1 cellular context compared by ENCODE assay signal in the genomic region with DNA sequence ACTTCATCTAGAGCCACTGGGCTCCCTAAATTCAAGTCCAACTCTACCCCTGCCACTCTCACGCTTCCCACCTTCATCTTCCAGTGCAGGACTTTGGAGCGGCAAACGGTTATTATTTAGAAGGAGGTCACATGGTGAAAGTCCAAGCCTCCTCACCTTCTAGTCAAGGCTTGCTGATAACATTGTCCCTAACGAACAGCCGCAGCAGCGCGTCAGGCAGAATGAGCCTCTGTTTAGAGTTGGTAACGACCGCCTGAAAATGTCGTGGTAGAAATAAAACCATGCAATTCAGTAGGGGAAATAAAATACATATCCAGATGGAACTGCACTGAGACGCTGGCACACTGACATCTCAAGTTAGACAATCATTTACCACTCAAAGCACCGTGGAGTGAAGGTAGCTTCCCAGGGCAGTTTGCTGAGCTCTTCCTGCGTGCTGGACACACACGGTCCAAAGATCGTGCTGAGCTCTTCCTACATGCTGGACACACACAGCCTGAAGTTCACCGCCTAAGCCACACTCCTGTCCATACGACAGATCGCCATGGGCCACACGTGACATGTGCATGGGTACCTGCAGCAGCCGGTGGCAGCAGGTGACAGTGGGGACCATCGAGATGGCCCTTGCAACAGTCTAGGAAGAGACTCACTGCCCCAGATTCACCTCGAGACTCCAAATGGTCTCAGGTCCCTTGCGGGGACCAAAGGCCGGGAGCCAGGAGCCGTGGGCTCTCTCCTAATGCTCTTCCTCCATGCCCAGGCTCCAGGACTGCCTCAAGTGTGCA.
TF ChIP-seq lines count a peak whose summit lies in the region.

No MANE protein-coding gene starts in this region.

TF ChIP-seq in HepG2, 621 proteins besides CTCF, POLR2A, EP300 and RAD21 (continued from another document and continues in another):
- TF ChIP-seq, protein P1, sequence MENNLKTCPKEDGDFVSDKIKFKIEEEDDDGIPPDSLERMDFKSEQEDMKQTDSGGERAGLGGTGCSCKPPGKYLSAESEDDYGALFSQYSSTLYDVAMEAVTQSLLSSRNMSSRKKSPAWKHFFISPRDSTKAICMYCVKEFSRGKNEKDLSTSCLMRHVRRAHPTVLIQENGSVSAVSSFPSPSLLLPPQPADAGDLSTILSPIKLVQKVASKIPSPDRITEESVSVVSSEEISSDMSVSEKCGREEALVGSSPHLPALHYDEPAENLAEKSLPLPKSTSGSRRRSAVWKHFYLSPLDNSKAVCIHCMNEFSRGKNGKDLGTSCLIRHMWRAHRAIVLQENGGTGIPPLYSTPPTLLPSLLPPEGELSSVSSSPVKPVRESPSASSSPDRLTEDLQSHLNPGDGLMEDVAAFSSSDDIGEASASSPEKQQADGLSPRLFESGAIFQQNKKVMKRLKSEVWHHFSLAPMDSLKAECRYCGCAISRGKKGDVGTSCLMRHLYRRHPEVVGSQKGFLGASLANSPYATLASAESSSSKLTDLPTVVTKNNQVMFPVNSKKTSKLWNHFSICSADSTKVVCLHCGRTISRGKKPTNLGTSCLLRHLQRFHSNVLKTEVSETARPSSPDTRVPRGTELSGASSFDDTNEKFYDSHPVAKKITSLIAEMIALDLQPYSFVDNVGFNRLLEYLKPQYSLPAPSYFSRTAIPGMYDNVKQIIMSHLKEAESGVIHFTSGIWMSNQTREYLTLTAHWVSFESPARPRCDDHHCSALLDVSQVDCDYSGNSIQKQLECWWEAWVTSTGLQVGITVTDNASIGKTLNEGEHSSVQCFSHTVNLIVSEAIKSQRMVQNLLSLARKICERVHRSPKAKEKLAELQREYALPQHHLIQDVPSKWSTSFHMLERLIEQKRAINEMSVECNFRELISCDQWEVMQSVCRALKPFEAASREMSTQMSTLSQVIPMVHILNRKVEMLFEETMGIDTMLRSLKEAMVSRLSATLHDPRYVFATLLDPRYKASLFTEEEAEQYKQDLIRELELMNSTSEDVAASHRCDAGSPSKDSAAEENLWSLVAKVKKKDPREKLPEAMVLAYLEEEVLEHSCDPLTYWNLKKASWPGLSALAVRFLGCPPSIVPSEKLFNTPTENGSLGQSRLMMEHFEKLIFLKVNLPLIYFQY (CRISPR knock-in tag; IDR thresholded peaks at IDR 0.05; ENCODE audit: borderline replicate concordance) = no peak
- 0 out of 2 replicates have a peak, but pooled peaks have one; percentile 53 for TF ChIP-seq ZNF776 (CRISPR knock-in tag; IDR thresholded peaks at IDR 0.05)
- TF ChIP-seq SIX4 (CRISPR knock-in tag; IDR thresholded peaks at IDR 0.05) = no peak
- TF ChIP-seq, protein P2, sequence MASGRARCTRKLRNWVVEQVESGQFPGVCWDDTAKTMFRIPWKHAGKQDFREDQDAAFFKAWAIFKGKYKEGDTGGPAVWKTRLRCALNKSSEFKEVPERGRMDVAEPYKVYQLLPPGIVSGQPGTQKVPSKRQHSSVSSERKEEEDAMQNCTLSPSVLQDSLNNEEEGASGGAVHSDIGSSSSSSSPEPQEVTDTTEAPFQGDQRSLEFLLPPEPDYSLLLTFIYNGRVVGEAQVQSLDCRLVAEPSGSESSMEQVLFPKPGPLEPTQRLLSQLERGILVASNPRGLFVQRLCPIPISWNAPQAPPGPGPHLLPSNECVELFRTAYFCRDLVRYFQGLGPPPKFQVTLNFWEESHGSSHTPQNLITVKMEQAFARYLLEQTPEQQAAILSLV (CRISPR knock-in tag; IDR thresholded peaks at IDR 0.05; ENCODE audit: borderline replicate concordance) = peak; percentile 51; the same call in 1 of the 2 replicates
- no peak for TF ChIP-seq ARID2 (CRISPR knock-in tag; IDR thresholded peaks at IDR 0.05; ENCODE audit: borderline replicate concordance)
- no peak for TF ChIP-seq TMF1 (CRISPR knock-in tag; IDR thresholded peaks at IDR 0.05; ENCODE audit: low read depth)
- no peak for TF ChIP-seq HNRNPLL (IDR thresholded peaks at IDR 0.05; ENCODE audit: low read depth, low read length, poor library complexity, severe bottlenecking)
- TF ChIP-seq SOX6 (IDR thresholded peaks at IDR 0.05) = no peak
- TF ChIP-seq SOX6 (CRISPR knock-in tag; IDR thresholded peaks at IDR 0.05) = peak; percentile 59
- TF ChIP-seq HOXD1 (CRISPR knock-in tag; IDR thresholded peaks at IDR 0.05) = no peak
- TF ChIP-seq KDM3A (CRISPR knock-in tag; IDR thresholded peaks at IDR 0.05; ENCODE audit: low read depth) = no peak
- TF ChIP-seq SPEN (CRISPR knock-in tag; IDR thresholded peaks at IDR 0.05; ENCODE audit: low read depth) = peak; percentile 66
- TF ChIP-seq ZFAT (CRISPR knock-in tag; conservative IDR thresholded peaks at IDR 0.05) = no peak
- TF ChIP-seq, protein P3, sequence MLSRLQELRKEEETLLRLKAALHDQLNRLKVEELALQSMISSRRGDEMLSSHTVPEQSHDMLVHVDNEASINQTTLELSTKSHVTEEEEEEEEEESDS (CRISPR knock-in tag; IDR thresholded peaks at IDR 0.05; ENCODE audit: borderline replicate concordance) = no peak
- TF ChIP-seq, protein P4, sequence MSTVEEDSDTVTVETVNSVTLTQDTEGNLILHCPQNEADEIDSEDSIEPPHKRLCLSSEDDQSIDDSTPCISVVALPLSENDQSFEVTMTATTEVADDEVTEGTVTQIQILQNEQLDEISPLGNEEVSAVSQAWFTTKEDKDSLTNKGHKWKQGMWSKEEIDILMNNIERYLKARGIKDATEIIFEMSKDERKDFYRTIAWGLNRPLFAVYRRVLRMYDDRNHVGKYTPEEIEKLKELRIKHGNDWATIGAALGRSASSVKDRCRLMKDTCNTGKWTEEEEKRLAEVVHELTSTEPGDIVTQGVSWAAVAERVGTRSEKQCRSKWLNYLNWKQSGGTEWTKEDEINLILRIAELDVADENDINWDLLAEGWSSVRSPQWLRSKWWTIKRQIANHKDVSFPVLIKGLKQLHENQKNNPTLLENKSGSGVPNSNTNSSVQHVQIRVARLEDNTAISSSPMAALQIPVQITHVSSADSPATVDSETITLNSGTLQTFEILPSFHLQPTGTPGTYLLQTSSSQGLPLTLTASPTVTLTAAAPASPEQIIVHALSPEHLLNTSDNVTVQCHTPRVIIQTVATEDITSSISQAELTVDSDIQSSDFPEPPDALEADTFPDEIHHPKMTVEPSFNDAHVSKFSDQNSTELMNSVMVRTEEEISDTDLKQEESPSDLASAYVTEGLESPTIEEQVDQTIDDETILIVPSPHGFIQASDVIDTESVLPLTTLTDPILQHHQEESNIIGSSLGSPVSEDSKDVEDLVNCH (CRISPR knock-in tag; IDR thresholded peaks at IDR 0.05) = no peak
- TF ChIP-seq, protein P5, sequence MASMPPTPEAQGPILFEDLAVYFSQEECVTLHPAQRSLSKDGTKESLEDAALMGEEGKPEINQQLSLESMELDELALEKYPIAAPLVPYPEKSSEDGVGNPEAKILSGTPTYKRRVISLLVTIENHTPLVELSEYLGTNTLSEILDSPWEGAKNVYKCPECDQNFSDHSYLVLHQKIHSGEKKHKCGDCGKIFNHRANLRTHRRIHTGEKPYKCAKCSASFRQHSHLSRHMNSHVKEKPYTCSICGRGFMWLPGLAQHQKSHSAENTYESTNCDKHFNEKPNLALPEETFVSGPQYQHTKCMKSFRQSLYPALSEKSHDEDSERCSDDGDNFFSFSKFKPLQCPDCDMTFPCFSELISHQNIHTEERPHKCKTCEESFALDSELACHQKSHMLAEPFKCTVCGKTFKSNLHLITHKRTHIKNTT (CRISPR knock-in tag; IDR thresholded peaks at IDR 0.05) = no peak
- no peak for TF ChIP-seq SUZ12 (IDR thresholded peaks at IDR 0.05; ENCODE audit: low read depth, low read length)
- TF ChIP-seq, protein P6, sequence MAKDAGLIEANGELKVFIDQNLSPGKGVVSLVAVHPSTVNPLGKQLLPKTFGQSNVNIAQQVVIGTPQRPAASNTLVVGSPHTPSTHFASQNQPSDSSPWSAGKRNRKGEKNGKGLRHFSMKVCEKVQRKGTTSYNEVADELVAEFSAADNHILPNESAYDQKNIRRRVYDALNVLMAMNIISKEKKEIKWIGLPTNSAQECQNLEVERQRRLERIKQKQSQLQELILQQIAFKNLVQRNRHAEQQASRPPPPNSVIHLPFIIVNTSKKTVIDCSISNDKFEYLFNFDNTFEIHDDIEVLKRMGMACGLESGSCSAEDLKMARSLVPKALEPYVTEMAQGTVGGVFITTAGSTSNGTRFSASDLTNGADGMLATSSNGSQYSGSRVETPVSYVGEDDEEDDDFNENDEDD (CRISPR knock-in tag; IDR thresholded peaks at IDR 0.05; ENCODE audit: borderline replicate concordance) = peak; percentile 33
- peak; percentile 54; the same call in 1 of the 2 replicates for TF ChIP-seq PHF20 (CRISPR knock-in tag; IDR thresholded peaks at IDR 0.05)
- TF ChIP-seq, protein P7, sequence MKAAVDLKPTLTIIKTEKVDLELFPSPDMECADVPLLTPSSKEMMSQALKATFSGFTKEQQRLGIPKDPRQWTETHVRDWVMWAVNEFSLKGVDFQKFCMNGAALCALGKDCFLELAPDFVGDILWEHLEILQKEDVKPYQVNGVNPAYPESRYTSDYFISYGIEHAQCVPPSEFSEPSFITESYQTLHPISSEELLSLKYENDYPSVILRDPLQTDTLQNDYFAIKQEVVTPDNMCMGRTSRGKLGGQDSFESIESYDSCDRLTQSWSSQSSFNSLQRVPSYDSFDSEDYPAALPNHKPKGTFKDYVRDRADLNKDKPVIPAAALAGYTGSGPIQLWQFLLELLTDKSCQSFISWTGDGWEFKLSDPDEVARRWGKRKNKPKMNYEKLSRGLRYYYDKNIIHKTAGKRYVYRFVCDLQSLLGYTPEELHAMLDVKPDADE (CRISPR knock-in tag; IDR thresholded peaks at IDR 0.05) = no peak
- TF ChIP-seq FOXP1 (IDR thresholded peaks at IDR 0.05) = no peak
- TF ChIP-seq FOXP1 (CRISPR knock-in tag; IDR thresholded peaks at IDR 0.05) = no peak; the same call in 1 of the 2 replicates
- TF ChIP-seq, protein P8, sequence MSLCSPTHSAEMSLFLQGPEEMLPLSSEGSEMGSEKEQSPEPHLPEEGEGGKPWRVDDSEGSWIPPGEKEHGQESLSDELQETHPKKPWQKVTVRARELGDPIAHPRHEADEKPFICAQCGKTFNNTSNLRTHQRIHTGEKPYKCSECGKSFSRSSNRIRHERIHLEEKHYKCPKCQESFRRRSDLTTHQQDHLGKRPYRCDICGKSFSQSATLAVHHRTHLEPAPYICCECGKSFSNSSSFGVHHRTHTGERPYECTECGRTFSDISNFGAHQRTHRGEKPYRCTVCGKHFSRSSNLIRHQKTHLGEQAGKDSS (CRISPR knock-in tag; IDR thresholded peaks at IDR 0.05; ENCODE audit: borderline replicate concordance, low read depth) = no peak
- TF ChIP-seq JUND (CRISPR knock-in tag; IDR thresholded peaks at IDR 0.05) = no peak
- peak; percentile 86; the same call in 1 of the 2 replicates for TF ChIP-seq ZSCAN21 (CRISPR knock-in tag; IDR thresholded peaks at IDR 0.05; ENCODE audit: borderline replicate concordance)
- TF ChIP-seq PTBP1 (IDR thresholded peaks at IDR 0.05; ENCODE audit: low read depth, low read length, poor library complexity, severe bottlenecking) = no peak
- no peak for TF ChIP-seq XRCC5 (optimal IDR thresholded peaks at IDR 0.05; ENCODE audit: low read length)
- TF ChIP-seq, protein P9, sequence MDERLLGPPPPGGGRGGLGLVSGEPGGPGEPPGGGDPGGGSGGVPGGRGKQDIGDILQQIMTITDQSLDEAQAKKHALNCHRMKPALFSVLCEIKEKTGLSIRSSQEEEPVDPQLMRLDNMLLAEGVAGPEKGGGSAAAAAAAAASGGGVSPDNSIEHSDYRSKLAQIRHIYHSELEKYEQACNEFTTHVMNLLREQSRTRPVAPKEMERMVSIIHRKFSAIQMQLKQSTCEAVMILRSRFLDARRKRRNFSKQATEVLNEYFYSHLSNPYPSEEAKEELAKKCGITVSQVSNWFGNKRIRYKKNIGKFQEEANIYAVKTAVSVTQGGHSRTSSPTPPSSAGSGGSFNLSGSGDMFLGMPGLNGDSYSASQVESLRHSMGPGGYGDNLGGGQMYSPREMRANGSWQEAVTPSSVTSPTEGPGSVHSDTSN (CRISPR knock-in tag; IDR thresholded peaks at IDR 0.05) = no peak
- TF ChIP-seq ZNF17 (CRISPR knock-in tag; IDR thresholded peaks at IDR 0.05) = no peak
- no peak for TF ChIP-seq FOXJ3 (CRISPR knock-in tag; IDR thresholded peaks at IDR 0.05; ENCODE audit: borderline replicate concordance)
- TF ChIP-seq SP2 (CRISPR knock-in tag; IDR thresholded peaks at IDR 0.05) = no peak
- no peak for TF ChIP-seq XBP1 (CRISPR knock-in tag; IDR thresholded peaks at IDR 0.05)
- TF ChIP-seq, protein P10, sequence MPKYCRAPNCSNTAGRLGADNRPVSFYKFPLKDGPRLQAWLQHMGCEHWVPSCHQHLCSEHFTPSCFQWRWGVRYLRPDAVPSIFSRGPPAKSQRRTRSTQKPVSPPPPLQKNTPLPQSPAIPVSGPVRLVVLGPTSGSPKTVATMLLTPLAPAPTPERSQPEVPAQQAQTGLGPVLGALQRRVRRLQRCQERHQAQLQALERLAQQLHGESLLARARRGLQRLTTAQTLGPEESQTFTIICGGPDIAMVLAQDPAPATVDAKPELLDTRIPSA (CRISPR knock-in tag; IDR thresholded peaks at IDR 0.05; ENCODE audit: borderline replicate concordance) = no peak
- TF ChIP-seq ZNF709 (CRISPR knock-in tag; IDR thresholded peaks at IDR 0.05) = 0 out of 2 replicates have a peak, but pooled peaks have one; percentile 25
- TF ChIP-seq PCBP2 (optimal IDR thresholded peaks at IDR 0.05; ENCODE audit: low read depth, low read length, poor library complexity, severe bottlenecking) = no peak
- no peak for TF ChIP-seq ZMAT3 (CRISPR knock-in tag; conservative IDR thresholded peaks at IDR 0.05)
- TF ChIP-seq BHLHE40 (IDR thresholded peaks at IDR 0.05; ENCODE audit: low read length) = peak; percentile 91
- TF ChIP-seq FOXO1 (CRISPR knock-in tag; IDR thresholded peaks at IDR 0.05) = peak; percentile 28; the same call in 1 of the 2 replicates
- TF ChIP-seq REXO4 (CRISPR knock-in tag; IDR thresholded peaks at IDR 0.05; ENCODE audit: borderline replicate concordance) = no peak
- TF ChIP-seq CHD2 (IDR thresholded peaks at IDR 0.05; ENCODE audit: low read depth, low read length) = no peak
- TF ChIP-seq, protein P11, sequence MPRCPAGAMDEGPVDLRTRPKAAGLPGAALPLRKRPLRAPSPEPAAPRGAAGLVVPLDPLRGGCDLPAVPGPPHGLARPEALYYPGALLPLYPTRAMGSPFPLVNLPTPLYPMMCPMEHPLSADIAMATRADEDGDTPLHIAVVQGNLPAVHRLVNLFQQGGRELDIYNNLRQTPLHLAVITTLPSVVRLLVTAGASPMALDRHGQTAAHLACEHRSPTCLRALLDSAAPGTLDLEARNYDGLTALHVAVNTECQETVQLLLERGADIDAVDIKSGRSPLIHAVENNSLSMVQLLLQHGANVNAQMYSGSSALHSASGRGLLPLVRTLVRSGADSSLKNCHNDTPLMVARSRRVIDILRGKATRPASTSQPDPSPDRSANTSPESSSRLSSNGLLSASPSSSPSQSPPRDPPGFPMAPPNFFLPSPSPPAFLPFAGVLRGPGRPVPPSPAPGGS (CRISPR knock-in tag; IDR thresholded peaks at IDR 0.05) = no peak
- TF ChIP-seq FOXC1 (CRISPR knock-in tag; IDR thresholded peaks at IDR 0.05; ENCODE audit: borderline replicate concordance) = no peak; the same call in 1 of the 2 replicates
- TF ChIP-seq ETV5 (CRISPR knock-in tag; IDR thresholded peaks at IDR 0.05; ENCODE audit: borderline replicate concordance) = peak; percentile 46; the same call in 1 of the 2 replicates
- TF ChIP-seq BCL6 (CRISPR knock-in tag; IDR thresholded peaks at IDR 0.05) = peak; percentile 49
- no peak for TF ChIP-seq TRIM24 (CRISPR knock-in tag; IDR thresholded peaks at IDR 0.05)
- no peak for TF ChIP-seq ZFP41 (CRISPR knock-in tag; IDR thresholded peaks at IDR 0.05; ENCODE audit: borderline replicate concordance)
- TF ChIP-seq ZNF619 (CRISPR knock-in tag; IDR thresholded peaks at IDR 0.05) = no peak
- no peak for TF ChIP-seq ZNF354B (CRISPR knock-in tag; IDR thresholded peaks at IDR 0.05)
